Comparison of ENCODE assay signal across 8 cellular contexts in the genomic region with DNA sequence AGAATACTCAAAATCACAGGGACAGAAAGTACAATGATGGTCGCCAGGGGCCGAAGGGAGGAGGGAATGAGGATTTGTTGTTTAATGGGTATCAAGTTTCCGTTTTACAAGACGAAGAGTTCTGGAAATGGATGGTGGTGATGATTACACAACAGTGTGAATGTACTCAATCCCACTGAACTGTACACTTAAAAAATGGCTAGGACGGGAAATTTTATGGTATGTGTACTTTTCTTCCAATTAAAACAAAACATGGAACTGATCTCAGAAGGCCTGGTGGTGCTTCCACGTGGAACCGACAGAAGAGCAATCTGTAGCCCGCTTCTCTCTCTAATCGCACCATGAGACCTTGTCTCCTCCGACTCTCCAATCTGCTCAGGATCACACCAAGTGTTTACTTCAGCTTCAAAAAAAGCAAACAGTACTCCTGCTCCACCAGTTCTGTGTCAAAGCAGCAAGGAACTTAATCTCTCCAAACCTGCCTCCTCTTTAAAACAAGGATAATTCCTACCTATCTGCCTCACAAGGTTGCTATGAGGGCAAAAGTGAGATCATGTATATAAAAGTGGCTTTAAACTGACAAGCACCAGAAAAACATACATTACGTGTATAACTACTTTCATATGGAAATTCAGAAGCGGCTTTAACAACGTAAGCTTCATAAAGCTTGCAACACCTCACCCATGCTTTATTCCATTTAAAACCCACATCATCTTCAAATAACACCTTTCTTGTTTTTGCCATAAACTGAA. TPM values are rescaled to one million over a fixed set of nuclear protein-coding genes. Genes with fewer than 3 reads are reported as not detected.
DNase-seq lines count a peak whose midpoint lies in the region; ATAC-seq and TF ChIP-seq lines count a peak whose summit lies in the region.

No MANE protein-coding gene starts in this region.

- H3K27ac Mint-ChIP-seq in IgD-negative memory B cell: peak overlapping the region; percentile 92 to 93 (median 93)

- H3K9me3 ChIP-seq in WERI-Rb-1 (ENCODE audit: severe bottlenecking) (no peaks in the 10 kb centered on the region), skeletal muscle satellite cell (replicated peaks; ENCODE audit: low read length) (no peaks in the 10 kb centered on the region)

- peaks cover 2% of the 10 kb centered on the region for H3K36me3 Mint-ChIP-seq in IgD-negative memory B cell

- peaks cover 25 to 38% (median 35%) of the 10 kb centered on the region in 3 donors for H3K4me1 Mint-ChIP-seq in IgD-negative memory B cell

- peak overlapping the region; percentile 85 for H3K4me2 ChIP-seq in skeletal muscle satellite cell (ENCODE audit: low read length)

- ATAC-seq in GM18519 (IDR thresholded peaks at IDR 0.05; ENCODE audit: low FRiP score, unreplicated experiment): no peak

- in situ Hi-C loops in Caki2 (cut with HindIII; ENCODE audit: low pct_unique_long_range_greater_than_20kb, low sequenced_read_pairs): no loop called here

- peak overlapping the region; percentile 88 to 98 (median 96) for H3K4me3 Mint-ChIP-seq in IgD-negative memory B cell

- H3K27me3 Mint-ChIP-seq in IgD-negative memory B cell: no peaks in the 10 kb centered on the region

- DNase-seq in Caki2 (ENCODE audit: low read depth): peak; percentile 14
- no peak for DNase-seq in WERI-Rb-1
- peak; percentile 61 to 74 for DNase-seq in foreskin fibroblast
- no peak for DNase-seq in NK-92 treated with Interleukin-12 subunit alpha and Interleukin-12 subunit beta, amount 100 ng/mL, for 24 hours (lab: John Stamatoyannopoulos, UW)
- DNase-seq in mucosa of gallbladder (ENCODE audit: low spot score): no peak

- H3K27me3 ChIP-seq in WERI-Rb-1 (ENCODE audit: insufficient read depth, low read depth, severe bottlenecking) (no peaks in the 10 kb centered on the region), skeletal muscle satellite cell (ENCODE audit: control insufficient read depth, insufficient read depth, low read length) (no peaks in the 10 kb centered on the region)

- H3K4me3 ChIP-seq in WERI-Rb-1 (ENCODE audit: low read depth, low read length): peak overlapping the region; percentile 90
- H3K4me3 ChIP-seq in foreskin fibroblast (ENCODE audit: low read depth in 1 of 2, low read length in 2 of 2): peak overlapping the region; percentile 94 to 95
- H3K4me3 ChIP-seq in skeletal muscle satellite cell (ENCODE audit: low read length): peak overlapping the region; percentile 92

- peak overlapping the region; percentile 96 for H3K9ac ChIP-seq in skeletal muscle satellite cell (ENCODE audit: low read depth, low read length)

- no peaks in the 10 kb centered on the region for H3K9me3 Mint-ChIP-seq in IgD-negative memory B cell

- no peak for TF ChIP-seq CTCF in WERI-Rb-1 (IDR thresholded peaks at IDR 0.05; ENCODE audit: low read depth, low read length)
- TF ChIP-seq CTCF in foreskin fibroblast (IDR thresholded peaks at IDR 0.05; ENCODE audit: low read depth, low read length): no peak

- H3K27ac ChIP-seq in WERI-Rb-1: peak overlapping the region; percentile 22; the same call in 1 of the 2 replicates

- H3K36me3 ChIP-seq in WERI-Rb-1: no peaks in the 10 kb centered on the region
- no peaks in the 10 kb centered on the region for H3K36me3 ChIP-seq in skeletal muscle satellite cell (ENCODE audit: insufficient read depth, low read length)

- H3K4me1 ChIP-seq in skeletal muscle satellite cell (ENCODE audit: control insufficient read depth, insufficient read depth, low read length): peaks cover 11% of the 10 kb centered on the region

RNA-seq across cellular contexts. Expression of a gene that starts 2.1 kb away (rescaled TPM):
- total RNA-seq in Caki2 (2014; rRNA removed; shearing (Covaris generic); ENCODE audit: low replicate concordance): 30.5 and 35.4 TPM in 2 replicates
- polyA plus RNA-seq in IgD-negative memory B cell: 10.9 TPM
- 85.2 and 92.6 TPM in 2 replicates for total RNA-seq in skeletal muscle satellite cell (2012; rRNA removed)
- 74.5 TPM for total RNA-seq in mucosa of gallbladder

RNA-seq across cellular contexts. Expression of a gene that starts 42.9 kb away (rescaled TPM):
- total RNA-seq in Caki2 (2014; rRNA removed; shearing (Covaris generic); ENCODE audit: low replicate concordance): 0.96 and 3.1 TPM in 2 replicates
- polyA plus RNA-seq in IgD-negative memory B cell: 1.5 TPM
- 0.66 and 0.76 TPM in 2 replicates for total RNA-seq in skeletal muscle satellite cell (2012; rRNA removed)
- 18.7 TPM for total RNA-seq in mucosa of gallbladder

Comparison
In these comparisons a context has a peak if more than half of its experiments do, and no peak if none do; other contexts are left out.
1. DNase-seq: peak in Caki2 (single experiment) and foreskin fibroblast (2 of 2); none in WERI-Rb-1 (single experiment), NK-92 treated with Interleukin-12 subunit alpha and Interleukin-12 subunit beta, amount 100 ng/mL, for 24 hours (single experiment) and mucosa of gallbladder (single experiment).
2. Peak in every context shown above with its lines, with median percentiles within 50 percentile points of each other: H3K4me3 ChIP-seq.